3 cellular contexts compared by ENCODE assay signal in the genomic region with DNA sequence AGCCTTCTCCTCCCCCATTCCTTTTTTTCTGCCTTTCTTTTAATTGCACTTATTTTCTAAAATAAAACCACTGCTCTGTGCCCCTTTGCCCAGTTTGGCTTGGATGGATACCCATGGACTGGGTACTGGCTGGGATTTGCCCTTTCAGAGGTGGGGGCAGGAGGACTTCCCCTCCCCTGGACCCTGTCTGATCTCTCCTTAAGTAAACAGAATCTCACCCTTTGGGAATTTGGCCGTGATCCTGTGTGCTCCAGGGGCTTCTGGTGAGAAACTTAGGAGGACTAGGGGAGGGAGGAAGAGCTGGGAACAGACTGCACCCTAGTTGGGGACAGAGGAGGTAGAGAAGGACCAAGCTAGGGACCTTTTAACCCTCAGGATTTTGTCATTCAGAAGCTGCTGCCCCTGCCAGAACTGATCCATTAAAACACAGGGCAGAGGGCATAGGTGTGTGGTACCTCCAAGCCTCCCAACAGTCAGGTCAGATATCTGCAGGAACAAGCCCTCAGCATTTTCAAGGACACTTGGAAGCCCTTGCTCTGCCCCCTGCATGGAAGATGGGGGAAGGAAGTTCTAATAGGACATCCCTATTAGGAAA.
A peak's percentile ranks its signal among the peaks of the same experiment; 100 is the strongest.
TF ChIP-seq lines count a peak whose summit lies in the region.

No MANE protein-coding gene starts in this region.

TF ChIP-seq in A549, 52 proteins besides CTCF, POLR2A, EP300 and RAD21:
- TF ChIP-seq FOSB (CRISPR knock-in tag; IDR thresholded peaks at IDR 0.05) = no peak
- TF ChIP-seq CBX2 (IDR thresholded peaks at IDR 0.05; ENCODE audit: borderline replicate concordance, low read depth) = no peak
- TF ChIP-seq ZC3H11A (IDR thresholded peaks at IDR 0.05) = no peak
- no peak for TF ChIP-seq RARB (CRISPR knock-in tag; IDR thresholded peaks at IDR 0.05)
- TF ChIP-seq CHD4 (IDR thresholded peaks at IDR 0.05; ENCODE audit: borderline replicate concordance) = no peak
- TF ChIP-seq FOSL2 (IDR thresholded peaks at IDR 0.05) = no peak
- TF ChIP-seq FOSL2 (CRISPR knock-in tag; IDR thresholded peaks at IDR 0.05) = no peak
- no peak for TF ChIP-seq ESRRA (IDR thresholded peaks at IDR 0.05; ENCODE audit: borderline replicate concordance, low read length)
- TF ChIP-seq, protein P1, sequence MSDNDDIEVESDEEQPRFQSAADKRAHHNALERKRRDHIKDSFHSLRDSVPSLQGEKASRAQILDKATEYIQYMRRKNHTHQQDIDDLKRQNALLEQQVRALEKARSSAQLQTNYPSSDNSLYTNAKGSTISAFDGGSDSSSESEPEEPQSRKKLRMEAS (IDR thresholded peaks at IDR 0.05) = no peak
- no peak for TF ChIP-seq NFE2L2 (conservative IDR thresholded peaks at IDR 0.05; ENCODE audit: low read length)

TF ChIP-seq in H1, 55 proteins besides CTCF, POLR2A, EP300 and RAD21:
- TF ChIP-seq RNF2 (IDR thresholded peaks at IDR 0.05; ENCODE audit: borderline replicate concordance, low read depth, low read length, missing control alignments, poor library complexity, severe bottlenecking) (peak; percentile 5), SAP30 (IDR thresholded peaks at IDR 0.05; ENCODE audit: insufficient read depth, insufficient replicate concordance, low read length) (no peak)
TF ChIP-seq in H1: peak in this region for 1.

TF ChIP-seq in liver, 16 proteins besides CTCF, POLR2A, EP300 and RAD21:
- TF ChIP-seq, protein P1 (IDR thresholded peaks at IDR 0.05) = no peak
- TF ChIP-seq HNF4A (conservative IDR thresholded peaks at IDR 0.05) = peak; percentile 29 to 30
